24 cellular contexts compared by ENCODE assay signal in genomic region chr7:36072620-36073019, GRCh38.
DNase-seq lines count a peak whose midpoint lies in the region; ATAC-seq and TF ChIP-seq lines count a peak whose summit lies in the region.
"Had no signal": no experiment of that assay in that cellular context is flagged by ENCODE, and none has a peak within 500 bp of the region (broad histone marks: within the 10 kb centered on the region; RNA-seq: fewer than 3 reads in every experiment).

No MANE protein-coding gene starts in this region.

- H3K27ac Mint-ChIP-seq in WTC11 = no peak overlapping the region
- H3K27ac Mint-ChIP-seq: CD4-positive, alpha-beta memory T cell had no signal

- H3K9me3 ChIP-seq in subcutaneous abdominal adipose tissue (ENCODE audit: control insufficient read depth in 5 of 5, low read length in 5 of 5) (peaks cover 0 to 2% (median 0%) of the 10 kb centered on the region in 5 donors), spleen (no peaks in the 10 kb centered on the region)
- H3K9me3 ChIP-seq: BE2C, BLaER1 had no signal

- DNase-seq in dedifferentiated amniotic fluid mesenchymal stem cell (ENCODE audit: extremely low spot score) = peak; percentile 24
- DNase-seq in sciatic nerve (ENCODE audit: low spot score) = no peak
- DNase-seq in OCI-M1 (lab: John Stamatoyannopoulos, UW) = no peak
- no peak for DNase-seq in GDM1 (lab: John Stamatoyannopoulos, UW)
- no peak for DNase-seq in WTC11 (ENCODE audit: low spot score)
- no peak for DNase-seq in spleen
- DNase-seq: 8988T; ACHN; BE2C; C1 segment of cervical spinal cord; CD4-positive, alpha-beta memory T cell; CD4-positive, CD25-positive, alpha-beta regulatory T cell; CD8-positive, alpha-beta memory T cell; COR-L47; DMS 273 treated with DMSO at 0.1 percent for 48 hours; DMS153; DMS53; DMS79; DND-41; EL; GF-D8 had no signal

- H3K27me3 Mint-ChIP-seq in WTC11 (ENCODE audit: low read depth) = no peaks in the 10 kb centered on the region; the same call in 1 of the 2 replicates

- WGBS in spleen, 5 donors = 81 to 96% (median 83%) methylated on average over 4 of the region's 4 CpGs

- peak; percentile 33 for ATAC-seq in sciatic nerve
- ATAC-seq in WTC11 = no peak

- peaks cover 11% of the 10 kb centered on the region for H3K9me3 Mint-ChIP-seq in WTC11
- H3K9me3 Mint-ChIP-seq: CD14-positive monocyte; CD4-positive, CD25-positive, alpha-beta regulatory T cell; CD8-positive, alpha-beta memory T cell had no signal

- TF ChIP-seq POLR2A in spleen (IDR thresholded peaks at IDR 0.05) = no peak

- peaks cover 14 to 57% (median 26%) of the 10 kb centered on the region in 5 donors for H3K4me1 ChIP-seq in subcutaneous abdominal adipose tissue (ENCODE audit: control insufficient read depth in 5 of 5, insufficient read depth in 5 of 5, low read length in 5 of 5)
- peaks cover 0 to 26% (median 12%) of the 10 kb centered on the region in 6 donors for H3K4me1 ChIP-seq in spleen
- H3K4me1 ChIP-seq: BE2C had no signal

- H3K36me3 ChIP-seq in subcutaneous abdominal adipose tissue (ENCODE audit: control insufficient read depth in 5 of 5, insufficient read depth in 5 of 5, low read length in 5 of 5) (no peaks in the 10 kb centered on the region), spleen (no peaks in the 10 kb centered on the region)
- H3K36me3 ChIP-seq: BE2C, BLaER1 had no signal

- H3K27ac ChIP-seq in subcutaneous abdominal adipose tissue (ENCODE audit: low read depth, low read length) (peak overlapping the region; percentile 82), spleen (no peak overlapping the region)
- H3K27ac ChIP-seq: BLaER1 had no signal

- H3K4me3 Mint-ChIP-seq in WTC11 = no peak overlapping the region
- H3K4me3 Mint-ChIP-seq: CD14-positive monocyte; CD4-positive, alpha-beta memory T cell; CD4-positive, CD25-positive, alpha-beta regulatory T cell; CD8-positive, alpha-beta memory T cell had no signal

- intact Hi-C loops in sciatic nerve (cut with DNase I) (no loop called here), spleen (cut with DNase I; ENCODE audit: low total_unique reads) (no loop called here)

- CTCF ChIA-PET in WTC11 (lab: Charles Lee) = no interaction called here

- H3K4me3 ChIP-seq in subcutaneous abdominal adipose tissue (ENCODE audit: low read depth in 1 of 5, low read length in 5 of 5) (no peak overlapping the region), spleen (no peak overlapping the region)
- H3K4me3 ChIP-seq: BLaER1 had no signal

- H3K36me3 Mint-ChIP-seq in WTC11 = no peaks in the 10 kb centered on the region
- H3K36me3 Mint-ChIP-seq: CD14-positive monocyte; CD4-positive, alpha-beta memory T cell; CD4-positive, CD25-positive, alpha-beta regulatory T cell; CD8-positive, alpha-beta memory T cell had no signal

- POLR2A ChIA-PET in WTC11 (lab: Charles Lee) = no interaction called here

- H3K9ac ChIP-seq in subcutaneous abdominal adipose tissue (ENCODE audit: low read length in 5 of 5) = peak overlapping the region in 1 of 5 donors; percentile 29
- H3K9ac ChIP-seq: BLaER1 had no signal

- peaks cover 13% of the 10 kb centered on the region for H3K4me1 Mint-ChIP-seq in WTC11
- H3K4me1 Mint-ChIP-seq: CD4-positive, alpha-beta memory T cell; CD4-positive, CD25-positive, alpha-beta regulatory T cell; CD8-positive, alpha-beta memory T cell had no signal

- H3K27me3 ChIP-seq in subcutaneous abdominal adipose tissue (ENCODE audit: control insufficient read depth in 5 of 5, insufficient read depth in 4 of 5, low read length in 5 of 5) (no peaks in the 10 kb centered on the region), spleen (replicated peaks in 1 of 7) (no peaks in the 10 kb centered on the region)
- H3K27me3 ChIP-seq: BE2C, BLaER1 had no signal

- TF ChIP-seq CTCF in WTC11 (IDR thresholded peaks at IDR 0.05) (no peak), spleen (IDR thresholded peaks at IDR 0.05 in 8 of 11, conservative IDR thresholded peaks at IDR 0.05 in 3 of 11) (no peak)

TF ChIP-seq in WTC11, 78 proteins besides CTCF, POLR2A, EP300 and RAD21 (continues in another document):
- TF ChIP-seq IRF2 (CRISPR knock-in tag; IDR thresholded peaks at IDR 0.05; ENCODE audit: borderline replicate concordance, low read depth) (no peak), ZSCAN18 (CRISPR knock-in tag; IDR thresholded peaks at IDR 0.05) (no peak), ZNF671 (CRISPR knock-in tag; IDR thresholded peaks at IDR 0.05) (no peak), RORB (CRISPR knock-in tag; IDR thresholded peaks at IDR 0.05) (no peak), NR1H2 (CRISPR knock-in tag; IDR thresholded peaks at IDR 0.05) (no peak), ZNF219 (CRISPR knock-in tag; IDR thresholded peaks at IDR 0.05; ENCODE audit: borderline replicate concordance) (no peak)
- TF ChIP-seq, protein P1, sequence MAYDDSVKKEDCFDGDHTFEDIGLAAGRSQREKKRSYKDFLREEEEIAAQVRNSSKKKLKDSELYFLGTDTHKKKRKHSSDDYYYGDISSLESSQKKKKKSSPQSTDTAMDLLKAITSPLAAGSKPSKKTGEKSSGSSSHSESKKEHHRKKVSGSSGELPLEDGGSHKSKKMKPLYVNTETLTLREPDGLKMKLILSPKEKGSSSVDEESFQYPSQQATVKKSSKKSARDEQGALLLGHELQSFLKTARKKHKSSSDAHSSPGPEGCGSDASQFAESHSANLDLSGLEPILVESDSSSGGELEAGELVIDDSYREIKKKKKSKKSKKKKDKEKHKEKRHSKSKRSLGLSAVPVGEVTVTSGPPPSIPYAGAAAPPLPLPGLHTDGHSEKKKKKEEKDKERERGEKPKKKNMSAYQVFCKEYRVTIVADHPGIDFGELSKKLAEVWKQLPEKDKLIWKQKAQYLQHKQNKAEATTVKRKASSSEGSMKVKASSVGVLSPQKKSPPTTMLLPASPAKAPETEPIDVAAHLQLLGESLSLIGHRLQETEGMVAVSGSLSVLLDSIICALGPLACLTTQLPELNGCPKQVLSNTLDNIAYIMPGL (CRISPR knock-in tag; IDR thresholded peaks at IDR 0.05) = no peak
- TF ChIP-seq, protein P2, sequence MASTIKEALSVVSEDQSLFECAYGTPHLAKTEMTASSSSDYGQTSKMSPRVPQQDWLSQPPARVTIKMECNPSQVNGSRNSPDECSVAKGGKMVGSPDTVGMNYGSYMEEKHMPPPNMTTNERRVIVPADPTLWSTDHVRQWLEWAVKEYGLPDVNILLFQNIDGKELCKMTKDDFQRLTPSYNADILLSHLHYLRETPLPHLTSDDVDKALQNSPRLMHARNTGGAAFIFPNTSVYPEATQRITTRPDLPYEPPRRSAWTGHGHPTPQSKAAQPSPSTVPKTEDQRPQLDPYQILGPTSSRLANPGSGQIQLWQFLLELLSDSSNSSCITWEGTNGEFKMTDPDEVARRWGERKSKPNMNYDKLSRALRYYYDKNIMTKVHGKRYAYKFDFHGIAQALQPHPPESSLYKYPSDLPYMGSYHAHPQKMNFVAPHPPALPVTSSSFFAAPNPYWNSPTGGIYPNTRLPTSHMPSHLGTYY (CRISPR knock-in tag; IDR thresholded peaks at IDR 0.05) = no peak
- TF ChIP-seq, protein P3, sequence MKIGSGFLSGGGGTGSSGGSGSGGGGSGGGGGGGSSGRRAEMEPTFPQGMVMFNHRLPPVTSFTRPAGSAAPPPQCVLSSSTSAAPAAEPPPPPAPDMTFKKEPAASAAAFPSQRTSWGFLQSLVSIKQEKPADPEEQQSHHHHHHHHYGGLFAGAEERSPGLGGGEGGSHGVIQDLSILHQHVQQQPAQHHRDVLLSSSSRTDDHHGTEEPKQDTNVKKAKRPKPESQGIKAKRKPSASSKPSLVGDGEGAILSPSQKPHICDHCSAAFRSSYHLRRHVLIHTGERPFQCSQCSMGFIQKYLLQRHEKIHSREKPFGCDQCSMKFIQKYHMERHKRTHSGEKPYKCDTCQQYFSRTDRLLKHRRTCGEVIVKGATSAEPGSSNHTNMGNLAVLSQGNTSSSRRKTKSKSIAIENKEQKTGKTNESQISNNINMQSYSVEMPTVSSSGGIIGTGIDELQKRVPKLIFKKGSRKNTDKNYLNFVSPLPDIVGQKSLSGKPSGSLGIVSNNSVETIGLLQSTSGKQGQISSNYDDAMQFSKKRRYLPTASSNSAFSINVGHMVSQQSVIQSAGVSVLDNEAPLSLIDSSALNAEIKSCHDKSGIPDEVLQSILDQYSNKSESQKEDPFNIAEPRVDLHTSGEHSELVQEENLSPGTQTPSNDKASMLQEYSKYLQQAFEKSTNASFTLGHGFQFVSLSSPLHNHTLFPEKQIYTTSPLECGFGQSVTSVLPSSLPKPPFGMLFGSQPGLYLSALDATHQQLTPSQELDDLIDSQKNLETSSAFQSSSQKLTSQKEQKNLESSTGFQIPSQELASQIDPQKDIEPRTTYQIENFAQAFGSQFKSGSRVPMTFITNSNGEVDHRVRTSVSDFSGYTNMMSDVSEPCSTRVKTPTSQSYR (CRISPR knock-in tag; IDR thresholded peaks at IDR 0.05) = no peak
- TF ChIP-seq, protein P4, sequence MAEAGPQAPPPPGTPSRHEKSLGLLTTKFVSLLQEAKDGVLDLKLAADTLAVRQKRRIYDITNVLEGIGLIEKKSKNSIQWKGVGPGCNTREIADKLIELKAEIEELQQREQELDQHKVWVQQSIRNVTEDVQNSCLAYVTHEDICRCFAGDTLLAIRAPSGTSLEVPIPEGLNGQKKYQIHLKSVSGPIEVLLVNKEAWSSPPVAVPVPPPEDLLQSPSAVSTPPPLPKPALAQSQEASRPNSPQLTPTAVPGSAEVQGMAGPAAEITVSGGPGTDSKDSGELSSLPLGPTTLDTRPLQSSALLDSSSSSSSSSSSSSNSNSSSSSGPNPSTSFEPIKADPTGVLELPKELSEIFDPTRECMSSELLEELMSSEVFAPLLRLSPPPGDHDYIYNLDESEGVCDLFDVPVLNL (CRISPR knock-in tag; IDR thresholded peaks at IDR 0.05; ENCODE audit: borderline replicate concordance, low read depth) = no peak
